ENCODE assay signal across 32 cellular contexts in genomic region chr4:174040287-174040686, GRCh38.
"Had no signal": no experiment of that assay in that cellular context is flagged by ENCODE, and none has a peak within 500 bp of the region (broad histone marks: within the 10 kb centered on the region; RNA-seq: fewer than 3 reads in every experiment).

No MANE protein-coding gene starts in this region.

- H3K27me3 ChIP-seq: ascending aorta, cardiac muscle cell had no signal

- H3K9me3 Mint-ChIP-seq: activated CD4-positive, alpha-beta memory T cell treated with anti-CD3 and anti-CD28 coated beads, Interleukin-2, amount 10 ng/mL, durations not matched to agents 7 days and 5 days; activated naive CD4-positive, alpha-beta T cell treated with anti-CD3 and anti-CD28 coated beads, Interleukin-2, amount 50 U/mL, for 24 hours; activated naive CD8-positive, alpha-beta T cell treated with anti-CD3 and anti-CD28 coated beads, Interleukin-2, amount 10 ng/mL, durations not matched to agents 7 days and 5 days; central memory CD8-positive, alpha-beta T cell had no signal

- H3K4me3 Mint-ChIP-seq: activated CD4-positive, alpha-beta memory T cell treated with anti-CD3 and anti-CD28 coated beads, Interleukin-2, amount 10 ng/mL, durations not matched to agents 7 days and 5 days; activated CD8-positive, alpha-beta memory T cell treated with anti-CD3 and anti-CD28 coated beads, Interleukin-2, amount 10 ng/mL, durations not matched to agents 7 days and 5 days; activated naive CD4-positive, alpha-beta T cell treated with anti-CD3 and anti-CD28 coated beads, Interleukin-2, amount 50 U/mL, for 24 hours; activated naive CD8-positive, alpha-beta T cell treated with anti-CD3 and anti-CD28 coated beads, Interleukin-2, amount 10 ng/mL, durations not matched to agents 7 days and 5 days; activated T-cell treated with anti-CD3 and anti-CD28 coated beads, Interleukin-2, amount 50 U/mL, for 72 hours; activated T-helper 17 cell treated with anti-CD3 and anti-CD28 coated beads, Interleukin-2, amount 50 U/mL, for 72 hours; central memory CD8-positive, alpha-beta T cell had no signal

- H3K27me3 Mint-ChIP-seq: activated CD4-positive, alpha-beta memory T cell treated with anti-CD3 and anti-CD28 coated beads, Interleukin-2, amount 10 ng/mL, durations not matched to agents 7 days and 5 days; activated CD8-positive, alpha-beta memory T cell treated with anti-CD3 and anti-CD28 coated beads, Interleukin-2, amount 10 ng/mL, durations not matched to agents 7 days and 5 days; activated naive CD8-positive, alpha-beta T cell treated with anti-CD3 and anti-CD28 coated beads, Interleukin-2, amount 10 ng/mL, durations not matched to agents 7 days and 5 days; central memory CD8-positive, alpha-beta T cell had no signal

- H3K9ac ChIP-seq: KMS-11 had no signal

- H3K27ac Mint-ChIP-seq: activated CD4-positive, alpha-beta memory T cell treated with anti-CD3 and anti-CD28 coated beads, Interleukin-2, amount 10 ng/mL, durations not matched to agents 7 days and 5 days; activated CD8-positive, alpha-beta memory T cell treated with anti-CD3 and anti-CD28 coated beads, Interleukin-2, amount 10 ng/mL, durations not matched to agents 7 days and 5 days; activated naive CD4-positive, alpha-beta T cell treated with anti-CD3 and anti-CD28 coated beads, Interleukin-2, amount 50 U/mL, for 24 hours; activated naive CD8-positive, alpha-beta T cell treated with anti-CD3 and anti-CD28 coated beads, Interleukin-2, amount 10 ng/mL, durations not matched to agents 7 days and 5 days; activated T-cell treated with anti-CD3 and anti-CD28 coated beads, Interleukin-2, amount 50 U/mL, for 72 hours; activated T-helper 17 cell treated with anti-CD3 and anti-CD28 coated beads, Interleukin-2, amount 50 U/mL, for 72 hours had no signal

- H3K36me3 ChIP-seq: ascending aorta, cardiac muscle cell had no signal

- H3K4me3 ChIP-seq: ascending aorta, cardiac muscle cell had no signal

- H3K4me1 Mint-ChIP-seq: activated CD4-positive, alpha-beta memory T cell treated with anti-CD3 and anti-CD28 coated beads, Interleukin-2, amount 10 ng/mL, durations not matched to agents 7 days and 5 days; activated CD8-positive, alpha-beta memory T cell treated with anti-CD3 and anti-CD28 coated beads, Interleukin-2, amount 10 ng/mL, durations not matched to agents 7 days and 5 days; activated naive CD4-positive, alpha-beta T cell treated with anti-CD3 and anti-CD28 coated beads, Interleukin-2, amount 50 U/mL, for 24 hours; activated naive CD8-positive, alpha-beta T cell treated with anti-CD3 and anti-CD28 coated beads, Interleukin-2, amount 10 ng/mL, durations not matched to agents 7 days and 5 days; activated T-helper 17 cell treated with anti-CD3 and anti-CD28 coated beads, Interleukin-2, amount 50 U/mL, for 72 hours; central memory CD8-positive, alpha-beta T cell had no signal

- ATAC-seq: activated CD8-positive, alpha-beta memory T cell treated with anti-CD3 and anti-CD28 coated beads, Interleukin-2, amount 10 ng/mL, durations not matched to agents 7 days and 5 days; activated T-cell treated with anti-CD3 and anti-CD28 coated beads, Interleukin-2, amount 50 U/mL, for 72 hours; activated T-helper 17 cell treated with anti-CD3 and anti-CD28 coated beads, Interleukin-2, amount 50 U/mL, for 72 hours had no signal

- H3K4me2 ChIP-seq: KMS-11 had no signal

- H3K9me3 ChIP-seq: ascending aorta had no signal

- DNase-seq: activated CD4-positive, alpha-beta memory T cell treated with anti-CD3 and anti-CD28 coated beads, Interleukin-2, amount 10 ng/mL, durations not matched to agents 7 days and 5 days; activated CD4-positive, alpha-beta T cell treated with anti-CD3 and anti-CD28 coated beads for 1 hour; activated CD4-positive, alpha-beta T cell treated with anti-CD3 and anti-CD28 coated beads for 48 hours; activated CD4-positive, CD25-positive, alpha-beta regulatory T cell; activated CD8-positive, alpha-beta memory T cell treated with anti-CD3 and anti-CD28 coated beads for 24 hours; activated CD8-positive, alpha-beta memory T cell treated with anti-CD3 and anti-CD28 coated beads, Interleukin-2, amount 10 ng/mL, durations not matched to agents 7 days and 5 days; activated CD8-positive, alpha-beta memory T cell treated with anti-CD3 and anti-CD28 coated beads, Interleukin-2, amount 50 U/mL, for 48 hours; activated effector memory CD4-positive, alpha-beta T cell treated with anti-CD3 and anti-CD28 coated beads, Interleukin-2, amount 50 U/mL, for 16 hours; activated naive CD4-positive, alpha-beta T cell; activated naive CD8-positive, alpha-beta T cell treated with anti-CD3 and anti-CD28 coated beads, Interleukin-2, amount 10 ng/mL, durations not matched to agents 7 days and 5 days; activated T-cell treated with anti-CD3 and anti-CD28 coated beads, Interleukin-2, amount 50 U/mL, for 72 hours; amygdala; MM.1S; MV-4-11; NCI-H1092; NCI-H1436 treated with DMSO at 0.1 percent for 48 hours; NCI-H1694 treated with DMSO at 0.1 percent for 48 hours; NCI-H2029; NCI-H510A; NCI-H526; Right ventricle myocardium superior; SW 1271; T-helper 1 cell; T-helper 2 cell; T-helper 9 cell had no signal

- H3K27ac ChIP-seq: ascending aorta, cardiac muscle cell, KMS-11, VCaP had no signal

- H3K36me3 Mint-ChIP-seq: activated CD8-positive, alpha-beta memory T cell treated with anti-CD3 and anti-CD28 coated beads, Interleukin-2, amount 10 ng/mL, durations not matched to agents 7 days and 5 days; activated naive CD4-positive, alpha-beta T cell treated with anti-CD3 and anti-CD28 coated beads, Interleukin-2, amount 50 U/mL, for 24 hours; activated naive CD8-positive, alpha-beta T cell treated with anti-CD3 and anti-CD28 coated beads, Interleukin-2, amount 10 ng/mL, durations not matched to agents 7 days and 5 days had no signal
